ENCODE assay signal across 16 cellular contexts in the genomic region with DNA sequence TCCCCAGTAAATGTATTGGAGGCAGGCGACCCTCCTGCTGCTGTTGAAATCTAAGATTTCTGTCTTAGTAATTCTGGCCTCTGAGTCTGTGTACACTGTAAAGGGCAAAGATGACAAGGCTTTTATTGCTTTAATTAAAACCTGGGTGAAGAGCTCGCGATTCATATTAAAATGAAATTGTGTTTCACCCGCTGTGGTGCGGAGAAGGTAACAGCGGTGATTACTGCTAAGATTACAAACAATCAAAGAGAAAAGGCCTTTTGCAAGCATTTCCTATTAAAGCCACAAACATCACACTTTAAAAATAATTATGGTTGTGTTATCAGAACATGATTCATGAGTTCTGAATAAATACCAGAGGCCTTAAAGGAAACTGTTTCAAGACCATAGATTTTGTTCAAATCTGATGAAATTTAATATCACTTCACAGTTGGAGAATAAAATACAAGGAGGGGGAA.
A peak's percentile ranks its signal among the peaks of the same experiment; 100 is the strongest.
DNase-seq lines count a peak whose midpoint lies in the region; ATAC-seq and TF ChIP-seq lines count a peak whose summit lies in the region.
"Had no signal": no experiment of that assay in that cellular context is flagged by ENCODE, and none has a peak within 500 bp of the region (broad histone marks: within the 10 kb centered on the region; RNA-seq: fewer than 3 reads in every experiment).

No MANE protein-coding gene starts in this region.

- H3K9me3 ChIP-seq in Karpas-422 (ENCODE audit: low read length), result no peaks in the 10 kb centered on the region
- no peaks in the 10 kb centered on the region for H3K9me3 ChIP-seq in mucosa of descending colon
- no peaks in the 10 kb centered on the region for H3K9me3 ChIP-seq in suprapubic skin
- H3K9me3 ChIP-seq: ovary, spleen had no signal

- no peaks in the 10 kb centered on the region for H4K20me1 ChIP-seq in Karpas-422 (ENCODE audit: insufficient read depth, low read depth, low read length)

- H3K36me3 ChIP-seq in Karpas-422 (ENCODE audit: insufficient read depth, low read length) (peaks cover 42% of the 10 kb centered on the region), mucosa of descending colon (ENCODE audit: low read depth) (no peaks in the 10 kb centered on the region), suprapubic skin (no peaks in the 10 kb centered on the region)
- H3K36me3 ChIP-seq: ovary, spleen had no signal

- TF ChIP-seq EP300 in suprapubic skin (IDR thresholded peaks at IDR 0.05), result no peak

- H3K27ac ChIP-seq in Karpas-422 (ENCODE audit: low read length) (peak overlapping the region; percentile 99), VCaP (peak overlapping the region; percentile 52), suprapubic skin (no peak overlapping the region)
- H3K27ac ChIP-seq: KMS-11, ovary, spleen had no signal

- intact Hi-C loops in mucosa of descending colon (cut with DNase I, micrococcal nuclease) (no loop called here), Right ventricle myocardium superior (cut with DNase I) (no loop called here)

- TF ChIP-seq CTCF in VCaP (conservative IDR thresholded peaks at IDR 0.05) (no peak), mucosa of descending colon (IDR thresholded peaks at IDR 0.05) (no peak), suprapubic skin (IDR thresholded peaks at IDR 0.05) (no peak)

- H3K4me3 ChIP-seq in Karpas-422 (ENCODE audit: low read length), result no peak overlapping the region
- no peak overlapping the region for H3K4me3 ChIP-seq in mucosa of descending colon
- no peak overlapping the region for H3K4me3 ChIP-seq in suprapubic skin
- H3K4me3 ChIP-seq: GM23338, ovary, spleen had no signal

- H3K9me2 ChIP-seq in Karpas-422 (replicated peaks; ENCODE audit: insufficient read depth, low read length), result no peaks in the 10 kb centered on the region

- peaks cover 84% of the 10 kb centered on the region for H3K79me2 ChIP-seq in Karpas-422 (ENCODE audit: low read length)

- H2AFZ ChIP-seq in Karpas-422 (ENCODE audit: low read length), result no peak overlapping the region
- H2AFZ ChIP-seq: GM23338 had no signal

- ATAC-seq in mucosa of descending colon (peak; percentile 35), HG03039 (IDR thresholded peaks at IDR 0.05; ENCODE audit: unreplicated experiment) (no peak), Right ventricle myocardium superior (ENCODE audit: poor library complexity) (no peak)
- ATAC-seq: left ventricle myocardium superior; stimulated activated naive B cell treated with anti-CD40 and anti-IgM and Interleukin-4, amounts not matched to agents 10 μg/mL and 1 μg/mL and 100 μg/mL, for 72 hours had no signal

- no peak overlapping the region for H3K4me2 ChIP-seq in Karpas-422 (ENCODE audit: low read depth, low read length, poor library complexity, severe bottlenecking)
- H3K4me2 ChIP-seq: GM23338, KMS-11 had no signal

- no peak overlapping the region for H3K9ac ChIP-seq in Karpas-422 (ENCODE audit: low read length)
- H3K9ac ChIP-seq: KMS-11 had no signal

- 76% methylated on average over 6 of the region's 6 CpGs for WGBS in suprapubic skin

- DNase-seq in Karpas-422 (no peak), NCI-H1436 treated with DMSO at 0.1 percent for 48 hours (lab: John Stamatoyannopoulos, UW) (peak; percentile 57), mucosa of descending colon (no peak), suprapubic skin (ENCODE audit: low spot score in 2 of 2) (no peak), Right ventricle myocardium superior (no peak)
- DNase-seq: cerebellar nuclear complex; foreskin fibroblast; left ventricle myocardium superior; NCI-H1694 treated with DMSO at 0.1 percent for 48 hours; ovary; spleen; stimulated activated naive B cell treated with anti-CD40 and anti-IgM and Interleukin-4, amounts not matched to agents 10 μg/mL and 1 μg/mL and 100 μg/mL, for 72 hours had no signal

- peaks cover 89% of the 10 kb centered on the region for H3K4me1 ChIP-seq in Karpas-422 (ENCODE audit: low read length)
- peaks cover 34% of the 10 kb centered on the region for H3K4me1 ChIP-seq in mucosa of descending colon (ENCODE audit: low read depth)
- no peaks in the 10 kb centered on the region for H3K4me1 ChIP-seq in suprapubic skin

- no peak for TF ChIP-seq POLR2A in suprapubic skin (IDR thresholded peaks at IDR 0.05)

- H3K27me3 ChIP-seq in Karpas-422 (ENCODE audit: low read length) (no peaks in the 10 kb centered on the region), suprapubic skin (no peaks in the 10 kb centered on the region)
- H3K27me3 ChIP-seq: ovary, spleen had no signal
